ENCODE assay signal across 22 cellular contexts in genomic region chr3:13162550-13163320, GRCh38.
"Had no signal": no experiment of that assay in that cellular context is flagged by ENCODE, and none has a peak within 500 bp of the region (broad histone marks: within the 10 kb centered on the region; RNA-seq: fewer than 3 reads in every experiment).

No MANE protein-coding gene starts in this region.

- H3K27me3 Mint-ChIP-seq: activated naive CD8-positive, alpha-beta T cell; activated T-cell treated with anti-CD3 and anti-CD28 coated beads, Interleukin-2, amount 50 U/mL, for 24 hours; stimulated activated naive CD8-positive, alpha-beta T cell treated with anti-CD3 and anti-CD28 coated beads, Interleukin-15, Interleukin-2, amounts not matched to agents 100 ng/mL and 50 ng/mL, for 24 hours; T-cell had no signal

- H3K27ac ChIP-seq: body of pancreas, left lung, psoas muscle, right lobe of liver, SK-N-MC, spleen, suprapubic skin had no signal

- H3K4me3 ChIP-seq: body of pancreas, left lung, psoas muscle, right lobe of liver, SK-N-MC, spleen, suprapubic skin had no signal

- H3K27ac Mint-ChIP-seq: activated naive CD8-positive, alpha-beta T cell; activated T-cell treated with anti-CD3 and anti-CD28 coated beads, Interleukin-2, amount 50 U/mL, for 24 hours; natural killer cell; stimulated activated naive CD8-positive, alpha-beta T cell treated with anti-CD3 and anti-CD28 coated beads, Interleukin-15, Interleukin-2, amounts not matched to agents 100 ng/mL and 50 ng/mL, for 24 hours; T-cell; type B pancreatic cell had no signal

- H3K4me3 Mint-ChIP-seq: activated naive CD8-positive, alpha-beta T cell; activated T-cell treated with anti-CD3 and anti-CD28 coated beads, Interleukin-2, amount 50 U/mL, for 24 hours; natural killer cell; stimulated activated naive CD8-positive, alpha-beta T cell treated with anti-CD3 and anti-CD28 coated beads, Interleukin-15, Interleukin-2, amounts not matched to agents 100 ng/mL and 50 ng/mL, for 24 hours; T-cell; type B pancreatic cell had no signal

- H3K27me3 ChIP-seq: body of pancreas, left lung, right lobe of liver, spleen had no signal

- H3K9me3 Mint-ChIP-seq: activated T-cell treated with anti-CD3 and anti-CD28 coated beads, Interleukin-2, amount 50 U/mL, for 24 hours; natural killer cell; stimulated activated naive CD8-positive, alpha-beta T cell treated with anti-CD3 and anti-CD28 coated beads, Interleukin-15, Interleukin-2, amounts not matched to agents 100 ng/mL and 50 ng/mL, for 24 hours; T-cell; type B pancreatic cell had no signal

- H3K4me1 ChIP-seq: body of pancreas, left lung, psoas muscle, right lobe of liver, spleen, suprapubic skin had no signal

- H3K9me3 ChIP-seq: body of pancreas, left lung, psoas muscle, right lobe of liver, spleen, suprapubic skin had no signal

- DNase-seq: activated CD4-positive, alpha-beta T cell treated with anti-CD3 and anti-CD28 coated beads, Interleukin-2, amount 50 U/mL, for 48 hours; activated effector memory CD4-positive, alpha-beta T cell treated with anti-CD3 and anti-CD28 coated beads, Interleukin-2, amount 50 U/mL, for 16 hours; activated T-cell treated with anti-CD3 and anti-CD28 coated beads, Interleukin-2, amount 50 U/mL, for 24 hours; amygdala; body of pancreas; central memory CD4-positive, alpha-beta T cell; cortex of kidney; effector CD4-positive, alpha-beta T cell; foreskin fibroblast; natural killer cell; occipital lobe; psoas muscle; spleen; T-cell; T1000 had no signal

- H3K36me3 Mint-ChIP-seq: activated naive CD8-positive, alpha-beta T cell; natural killer cell; T-cell; type B pancreatic cell had no signal

- H3K36me3 ChIP-seq: left lung, right lobe of liver, spleen, suprapubic skin had no signal

- H3K4me1 Mint-ChIP-seq: natural killer cell, T-cell had no signal
